ENCODE assay signal across 4 cellular contexts in genomic region chr22:50562075-50562410, GRCh38. TPM values are rescaled to one million over a fixed set of nuclear protein-coding genes. Genes with fewer than 3 reads are reported as not detected.
"Had no signal": no experiment of that assay in that cellular context is flagged by ENCODE, and none has a peak within 500 bp of the region (broad histone marks: within the 10 kb centered on the region; RNA-seq: fewer than 3 reads in every experiment).

No MANE protein-coding gene starts in this region.

RNA-seq across cellular contexts. Expression of gene SYCE3, which starts 0.7 kb away (rescaled TPM):
- total RNA-seq: ascending aorta, body of pancreas, HepG2, PC-9 had no signal
- polyA plus RNA-seq: HepG2 had no signal

RNA-seq across cellular contexts. Expression of gene KLHDC7B, which starts 16.3 kb away (rescaled TPM):
- total RNA-seq: ascending aorta, body of pancreas, HepG2 had no signal
